Comparison of ENCODE assay signal across 9 cellular contexts in genomic region chr15:60423540-60423939, GRCh38. TPM values are rescaled to one million over a fixed set of nuclear protein-coding genes. Genes with fewer than 3 reads are reported as not detected.
DNase-seq lines count a peak whose midpoint lies in the region; ATAC-seq and TF ChIP-seq lines count a peak whose summit lies in the region.
"Had no signal": no experiment of that assay in that cellular context is flagged by ENCODE, and none has a peak within 500 bp of the region (broad histone marks: within the 10 kb centered on the region; RNA-seq: fewer than 3 reads in every experiment).

No MANE protein-coding gene starts in this region.

- H3K27ac ChIP-seq in stomach (peak overlapping the region in 4 of 5 donors; percentile 32 to 68 (median 44)), WERI-Rb-1 (no peak overlapping the region)

- in situ Hi-C loops in SK-MEL-5 (cut with HindIII; ENCODE audit: low pct_unique_long_range_greater_than_20kb, low sequenced_read_pairs), result no loop called here

- ATAC-seq in HG02884 (IDR thresholded peaks at IDR 0.05; ENCODE audit: unreplicated experiment), result no peak

- DNase-seq in NCI-H2196 (lab: John Stamatoyannopoulos, UW; ENCODE audit: unreplicated experiment) (peak; percentile 27), NCI-H2196 treated with DMSO at 0.1 percent for 48 hours (lab: John Stamatoyannopoulos, UW; ENCODE audit: unreplicated experiment) (no peak), SK-MEL-5 (ENCODE audit: low read depth, low spot score) (peak; percentile 71), fibroblast of the conjunctiva (ENCODE audit: low read depth) (peak; percentile 90), stomach (no peak), WERI-Rb-1 (no peak)
- DNase-seq in stimulated activated CD4-positive, alpha-beta T cell treated with anti-CD3 and anti-CD28 coated beads, Interleukin-4, amount 100 ng/mL, for 4 hours, result no peak
- DNase-seq: NCI-H1436 had no signal

- H3K27me3 ChIP-seq in stomach (no peaks in the 10 kb centered on the region), WERI-Rb-1 (ENCODE audit: insufficient read depth, low read depth, severe bottlenecking) (no peaks in the 10 kb centered on the region)

- H3K4me1 ChIP-seq in stomach, result peaks cover 9 to 68% (median 20%) of the 10 kb centered on the region in 4 donors

- TF ChIP-seq CTCF in stomach (IDR thresholded peaks at IDR 0.05) (no peak), WERI-Rb-1 (IDR thresholded peaks at IDR 0.05; ENCODE audit: low read depth, low read length) (no peak)

- WGBS in stomach, 5 donors, result 6 to 26% (median 15%) methylated on average over 2 of the region's 2 CpGs

- H3K36me3 ChIP-seq in stomach (peaks cover 0 to 25% (median 13%) of the 10 kb centered on the region in 4 donors), WERI-Rb-1 (peaks cover 4% of the 10 kb centered on the region)

- TF ChIP-seq POLR2A in stomach (IDR thresholded peaks at IDR 0.05), result no peak

- no peak overlapping the region for H3K4me3 ChIP-seq in stomach
- H3K4me3 ChIP-seq in WERI-Rb-1 (ENCODE audit: low read depth, low read length), result no peak overlapping the region

- TF ChIP-seq EP300 in stomach (IDR thresholded peaks at IDR 0.05), result no peak

- H3K9me3 ChIP-seq in stomach (no peaks in the 10 kb centered on the region), WERI-Rb-1 (ENCODE audit: severe bottlenecking) (no peaks in the 10 kb centered on the region)

- intact Hi-C loops in stomach (cut with DNase I; ENCODE audit: low total_unique reads), result no loop called here

RNA-seq across cellular contexts. Expression of gene ANXA2, which starts 25.8 kb away (rescaled TPM):
- total RNA-seq in SK-MEL-5 (2014; rRNA removed; shearing (Covaris generic)), result 397 and 436 TPM in 2 replicates
- polyA plus RNA-seq in SK-MEL-5 (2015; cell fraction: cytosol; rRNA removed), result 362 and 368 TPM in 2 replicates
- polyA plus RNA-seq in SK-MEL-5 (2015; cell fraction: nucleus; rRNA removed), result 109 and 130 TPM in 2 replicates
- total RNA-seq in stomach, result 1,000 to 10,000 TPM in 1 of 5 donors, 100 to 1,000 TPM in 4; 292 to 1,332 (median 460) TPM
- polyA plus RNA-seq in stomach, result 100 to 1,000 TPM; 600 to 928 (median 774) TPM

RNA-seq across cellular contexts. Expression of gene ICE2, which starts 55.4 kb away (rescaled TPM):
- 34.3 and 46.3 TPM in 2 replicates for total RNA-seq in SK-MEL-5 (2014; rRNA removed; shearing (Covaris generic))
- polyA plus RNA-seq in SK-MEL-5 (2015; cell fraction: cytosol; rRNA removed), result 30.2 and 31.8 TPM in 2 replicates
- 48.6 and 57.5 TPM in 2 replicates for polyA plus RNA-seq in SK-MEL-5 (2015; cell fraction: nucleus; rRNA removed)
- total RNA-seq in stomach, result 100 to 1,000 TPM in 1 of 5 donors, 10 to 100 TPM in 4; 17.4 to 127 (median 41.9) TPM
- 10 to 100 TPM; 10.5 to 30.9 (median 10.9) TPM for polyA plus RNA-seq in stomach

Comparison
In these comparisons a context has a peak if more than half of its experiments do, and no peak if none do; other contexts are left out.
1. DNase-seq: peak in NCI-H2196 (single experiment), SK-MEL-5 (single experiment) and fibroblast of the conjunctiva (single experiment); none in NCI-H2196 treated with DMSO at 0.1 percent for 48 hours (single experiment), stomach (single experiment), WERI-Rb-1 (single experiment) and stimulated activated CD4-positive, alpha-beta T cell treated with anti-CD3 and anti-CD28 coated beads, Interleukin-4, amount 100 ng/mL, for 4 hours (0 of 2).